Comparison of ENCODE assay signal across 8 cellular contexts in the genomic region with DNA sequence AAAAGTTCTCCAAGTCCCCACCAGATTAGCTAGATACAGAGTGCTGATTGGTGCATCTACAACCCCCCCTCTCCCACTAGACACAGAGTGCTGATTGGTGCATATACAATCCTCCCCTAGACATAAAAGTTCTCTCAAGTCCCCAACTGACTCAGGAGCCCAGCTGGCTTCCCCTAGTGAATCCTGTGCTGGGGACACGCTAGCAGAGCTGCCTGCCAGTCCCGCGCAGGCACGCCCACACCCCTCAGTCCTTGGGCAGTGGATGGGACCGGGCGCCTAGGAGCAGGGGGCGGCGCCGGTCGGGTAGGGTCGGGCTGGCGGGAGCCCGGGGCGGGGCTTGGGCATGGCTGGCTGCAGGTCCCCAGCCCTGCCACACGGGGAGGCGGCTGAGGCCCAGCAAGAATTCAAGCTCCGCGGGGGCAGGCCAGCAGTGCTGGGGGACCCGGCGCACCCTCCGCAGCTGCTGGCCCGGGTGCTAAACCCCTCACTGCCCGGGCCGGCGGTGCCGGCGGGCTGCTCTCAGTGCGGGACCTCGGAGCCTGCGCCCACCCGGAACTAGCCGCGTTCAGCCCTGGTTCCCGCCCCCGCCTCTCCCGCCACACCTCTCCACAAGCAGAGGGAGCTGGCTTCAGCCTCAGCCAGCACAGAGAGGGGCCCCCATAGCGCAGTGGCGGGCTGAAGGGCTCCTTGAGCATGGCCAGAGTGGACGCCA.
DNase-seq lines count a peak whose midpoint lies in the region; ATAC-seq and TF ChIP-seq lines count a peak whose summit lies in the region.

No MANE protein-coding gene starts in this region.

- peak overlapping the region; percentile 76 for H3K27ac Mint-ChIP-seq in activated B cell treated with CpG ODN at 0.5 μM for 24 hours

- TF ChIP-seq CTCF in activated B cell treated with CpG ODN at 0.5 μM for 24 hours (IDR thresholded peaks at IDR 0.05), result no peak
- TF ChIP-seq CTCF in left lung (IDR thresholded peaks at IDR 0.05), result peak; percentile 60 to 82

- CTCF ChIA-PET in activated B cell treated with CpG ODN at 0.5 μM for 24 hours (lab: Charles Lee), result interaction anchor here (0.6 to 1.0 kb wide), 2 partner anchors 65 to 79 kb away, joined by 3 to 4 read pairs; no protein-coding TSS in a partner anchor

- peak overlapping the region; percentile 87 for H3K4me3 Mint-ChIP-seq in activated B cell treated with CpG ODN at 0.5 μM for 24 hours

- ATAC-seq in GM18858 (IDR thresholded peaks at IDR 0.05; ENCODE audit: unreplicated experiment) (peak; percentile 93), HG03060 (IDR thresholded peaks at IDR 0.05; ENCODE audit: low read depth, unreplicated experiment) (peak; percentile 87), activated B cell treated with CpG ODN at 0.5 μM for 24 hours (ENCODE audit: low read depth) (peak; percentile 98), left lung (peak; percentile 100)

- H3K27ac ChIP-seq in left lung, result peak overlapping the region in 1 of 2 donors; percentile 66

- no peaks in the 10 kb centered on the region for H3K9me3 ChIP-seq in left lung

- no peaks in the 10 kb centered on the region for H3K9me3 Mint-ChIP-seq in activated B cell treated with CpG ODN at 0.5 μM for 24 hours

- H3K4me3 ChIP-seq in left lung, result peak overlapping the region; percentile 53 to 63

- no peaks in the 10 kb centered on the region for H3K36me3 Mint-ChIP-seq in activated B cell treated with CpG ODN at 0.5 μM for 24 hours (ENCODE audit: low read depth)

- POLR2A ChIA-PET in activated B cell treated with CpG ODN at 0.5 μM for 24 hours (lab: Charles Lee), result interaction anchor here (0.8 to 1.8 kb wide), 2 partner anchors 65 to 89 kb away, joined by 3 to 13 read pairs; a partner anchor contains a TSS

- no peaks in the 10 kb centered on the region for H3K36me3 ChIP-seq in left lung

- peaks cover 0 to 6% of the 10 kb centered on the region in 2 donors for H3K4me1 ChIP-seq in left lung

- H3K27me3 Mint-ChIP-seq in activated B cell treated with CpG ODN at 0.5 μM for 24 hours, result no peaks in the 10 kb centered on the region

- intact Hi-C loops in activated B cell treated with CpG ODN at 0.5 μM for 24 hours (cut with micrococcal nuclease), result loop anchor here (1.0 to 2.0 kb wide), 3 partner anchors 64 to 427 kb away; a partner anchor contains a TSS
- intact Hi-C loops in left lung (cut with DNase I), result no loop called here

- peaks cover 6% of the 10 kb centered on the region for H3K4me1 Mint-ChIP-seq in activated B cell treated with CpG ODN at 0.5 μM for 24 hours

- DNase-seq in AG08395 (ENCODE audit: low spot score), result peak; percentile 54
- DNase-seq in NCI-H2171 (lab: John Stamatoyannopoulos, UW), result peak; percentile 49
- DNase-seq in activated B cell treated with CpG ODN at 0.5 μM for 24 hours, result peak; percentile 78
- peak; percentile 64 for DNase-seq in cerebellar cortex (ENCODE audit: low spot score)
- DNase-seq in left lung, result peak; percentile 81 to 94
- DNase-seq in stimulated activated CD4-positive, alpha-beta T cell treated with anti-CD3 and anti-CD28 coated beads, Interleukin-4, amount 100 ng/mL, for 4 hours, result peak; percentile 32 to 63

- no peaks in the 10 kb centered on the region for H3K27me3 ChIP-seq in left lung
